Comparison of ENCODE assay signal across 8 cellular contexts in genomic region chr17:32007463-32008298, GRCh38. TPM values are rescaled to one million over a fixed set of nuclear protein-coding genes. Genes with fewer than 3 reads are reported as not detected.
DNase-seq lines count a peak whose midpoint lies in the region; ATAC-seq and TF ChIP-seq lines count a peak whose summit lies in the region.

No MANE protein-coding gene starts in this region.

- H3K27ac ChIP-seq in AG04450 (ENCODE audit: low read depth, low read length) (no peak overlapping the region), OCI-LY7 (ENCODE audit: low read depth, low read length, poor library complexity, severe bottlenecking) (peak overlapping the region; percentile 50), osteoblast (ENCODE audit: low read depth, low read length) (peak overlapping the region; percentile 58), urinary bladder (ENCODE audit: low read depth) (peak overlapping the region; percentile 51)

- no peaks in the 10 kb centered on the region for H3K27me3 Mint-ChIP-seq in activated naive CD4-positive, alpha-beta T cell treated with anti-CD3 and anti-CD28 coated beads, Interleukin-2, amount 50 U/mL, for 24 hours

- H2AFZ ChIP-seq in OCI-LY7 (ENCODE audit: low read length) (peak overlapping the region; percentile 73), osteoblast (ENCODE audit: low read length) (peak overlapping the region; percentile 98)

- H3K36me3 Mint-ChIP-seq in activated naive CD4-positive, alpha-beta T cell treated with anti-CD3 and anti-CD28 coated beads, Interleukin-2, amount 50 U/mL, for 24 hours, result no peaks in the 10 kb centered on the region

- H3K9me2 ChIP-seq in OCI-LY7 (ENCODE audit: insufficient read depth, low read length), result no peaks in the 10 kb centered on the region

- no peaks in the 10 kb centered on the region for H4K20me1 ChIP-seq in OCI-LY7 (ENCODE audit: insufficient read depth, low read length)
- H4K20me1 ChIP-seq in osteoblast (ENCODE audit: insufficient read depth, low read length), result peaks cover 7% of the 10 kb centered on the region

- H3K36me3 ChIP-seq in OCI-LY7 (ENCODE audit: insufficient read depth, low read length), result no peaks in the 10 kb centered on the region; the same call in none of the 2 replicates
- H3K36me3 ChIP-seq in osteoblast (ENCODE audit: insufficient read depth, low read length), result no peaks in the 10 kb centered on the region
- H3K36me3 ChIP-seq in urinary bladder (ENCODE audit: insufficient read depth), result no peaks in the 10 kb centered on the region

- no TSS peak for BruUV-seq in OCI-LY7 (replicated peaks; lab: Mats Ljungman, UMichigan)

- CTCF ChIA-PET in AG04450 (lab: Charles Lee), result interaction anchor here (0.6 to 2.8 kb wide), 12 partner anchors 9 to 1373 kb away, joined by 3 to 15 read pairs (median 4); no protein-coding TSS in a partner anchor
- CTCF ChIA-PET in OCI-LY7 (lab: Charles Lee; ENCODE audit: unreplicated experiment), result no interaction called here

- H3K27me3 ChIP-seq in AG04450 (ENCODE audit: control insufficient read depth, insufficient read depth, low read length) (no peaks in the 10 kb centered on the region), osteoblast (ENCODE audit: insufficient read depth, low read length) (no peaks in the 10 kb centered on the region)

- H3K4me1 ChIP-seq in OCI-LY7 (ENCODE audit: insufficient read depth, low read length, poor library complexity, severe bottlenecking) (peaks cover 13% of the 10 kb centered on the region), osteoblast (ENCODE audit: insufficient read depth, low read length) (peaks cover 9% of the 10 kb centered on the region), urinary bladder (ENCODE audit: insufficient read depth) (no peaks in the 10 kb centered on the region)

- H3K4me2 ChIP-seq in OCI-LY7 (ENCODE audit: low read length), result peak overlapping the region; percentile 87
- H3K4me2 ChIP-seq in osteoblast (ENCODE audit: insufficient read depth, low read length), result peak overlapping the region; percentile 96

- peaks cover 44% of the 10 kb centered on the region for H3K4me1 Mint-ChIP-seq in activated naive CD4-positive, alpha-beta T cell treated with anti-CD3 and anti-CD28 coated beads, Interleukin-2, amount 50 U/mL, for 24 hours

- H3K79me2 ChIP-seq in OCI-LY7 (ENCODE audit: insufficient read depth, low read depth, low read length) (peaks cover 24% of the 10 kb centered on the region), osteoblast (ENCODE audit: insufficient read depth, low read length) (peaks cover 46% of the 10 kb centered on the region)

- no peak for DNase-seq in AG04450 (ENCODE audit: low read depth, low spot score)
- peak; percentile 59 for DNase-seq in OCI-LY7 (ENCODE audit: low spot score)
- DNase-seq in head of caudate nucleus, result peak; percentile 32 to 83 (median 64)
- DNase-seq in osteoblast (ENCODE audit: insufficient read length, low spot score, missing footprints), result peak; percentile 85

- H3K27ac Mint-ChIP-seq in activated naive CD4-positive, alpha-beta T cell treated with anti-CD3 and anti-CD28 coated beads, Interleukin-2, amount 50 U/mL, for 24 hours, result peak overlapping the region; percentile 97

- no peaks in the 10 kb centered on the region for H3K9me3 Mint-ChIP-seq in activated naive CD4-positive, alpha-beta T cell treated with anti-CD3 and anti-CD28 coated beads, Interleukin-2, amount 50 U/mL, for 24 hours

- H3K4me3 ChIP-seq in AG04450 (ENCODE audit: low read depth, low read length) (peak overlapping the region; percentile 99), OCI-LY7 (ENCODE audit: low read depth, low read length, poor library complexity, severe bottlenecking) (peak overlapping the region; percentile 98), osteoblast (ENCODE audit: insufficient read depth, low read length) (peak overlapping the region; percentile 96), urinary bladder (ENCODE audit: low read depth, low read length) (peak overlapping the region; percentile 96)

- peak overlapping the region; percentile 98 for H3K4me3 Mint-ChIP-seq in activated naive CD4-positive, alpha-beta T cell treated with anti-CD3 and anti-CD28 coated beads, Interleukin-2, amount 50 U/mL, for 24 hours

- no peak for TF ChIP-seq CTCF in AG04450 (IDR thresholded peaks at IDR 0.05; ENCODE audit: low read depth, low read length)
- TF ChIP-seq CTCF in OCI-LY7 (conservative IDR thresholded peaks at IDR 0.05; ENCODE audit: low read length), result no peak
- TF ChIP-seq CTCF in osteoblast (IDR thresholded peaks at IDR 0.05; ENCODE audit: extremely low read depth, low read depth, low read length), result no peak

- ATAC-seq in GM18870 (IDR thresholded peaks at IDR 0.05; ENCODE audit: unreplicated experiment) (peak; percentile 19), HG03135 (IDR thresholded peaks at IDR 0.05; ENCODE audit: unreplicated experiment) (peak; percentile 41)

- intact Hi-C loops in OCI-LY7 (cut with micrococcal nuclease; ENCODE audit: unreplicated experiment), result loop anchor here (1.0 to 2.0 kb wide), 2 partner anchors 132 to 343 kb away; partner anchors contain the start of gene ZNF207
- intact Hi-C loops in head of caudate nucleus (cut with DNase I), result loop anchor here (5.0 kb wide), 1 partner anchor 135 kb away; the partner anchor contains the start of gene RHOT1

- POLR2A ChIA-PET in AG04450 (lab: Yijun Ruan, JAX) (interaction anchor here (0.7 to 1.1 kb wide), 2 partner anchors 131 to 134 kb away, joined by 3 to 4 read pairs; partner anchors contain the start of gene RHOT1), OCI-LY7 (lab: Charles Lee) (interaction anchor here (0.6 to 1.0 kb wide), 4 partner anchors 12 to 131 kb away, joined by 3 to 4 read pairs (median 4); no protein-coding TSS in a partner anchor)

- under 1% methylated on average over 80 of the region's 80 CpGs for WGBS in urinary bladder

- H3K9me3 ChIP-seq in AG04450 (ENCODE audit: control insufficient read depth, insufficient read depth, low read length), result no peaks in the 10 kb centered on the region
- H3K9me3 ChIP-seq in OCI-LY7 (ENCODE audit: low read length), result no peaks in the 10 kb centered on the region
- no peaks in the 10 kb centered on the region for H3K9me3 ChIP-seq in osteoblast (ENCODE audit: low read depth, low read length)

RNA-seq across cellular contexts. Expression of gene LRRC37B, which starts 0.5 kb away (rescaled TPM):
- polyA plus RNA-seq in AG04450 (2011; rRNA removed) (11.0 and 13.1 TPM in 2 replicates), urinary bladder (9.4 TPM)
- 17.0 and 19.2 TPM in 2 replicates for polyA minus RNA-seq in AG04450 (2011; rRNA and poly(A)+ RNA removed)
- 34.5 and 42.1 TPM in 2 replicates for total RNA-seq in OCI-LY7 (2014; rRNA removed; shearing (Covaris generic))
- total RNA-seq in OCI-LY7 (2022) (33.2 and 36.5 TPM in 2 replicates), osteoblast (17.0 and 23.0 TPM in 2 replicates), urinary bladder (31.6 TPM)
